Comparison of ENCODE assay signal across 1 cellular context in the genomic region with DNA sequence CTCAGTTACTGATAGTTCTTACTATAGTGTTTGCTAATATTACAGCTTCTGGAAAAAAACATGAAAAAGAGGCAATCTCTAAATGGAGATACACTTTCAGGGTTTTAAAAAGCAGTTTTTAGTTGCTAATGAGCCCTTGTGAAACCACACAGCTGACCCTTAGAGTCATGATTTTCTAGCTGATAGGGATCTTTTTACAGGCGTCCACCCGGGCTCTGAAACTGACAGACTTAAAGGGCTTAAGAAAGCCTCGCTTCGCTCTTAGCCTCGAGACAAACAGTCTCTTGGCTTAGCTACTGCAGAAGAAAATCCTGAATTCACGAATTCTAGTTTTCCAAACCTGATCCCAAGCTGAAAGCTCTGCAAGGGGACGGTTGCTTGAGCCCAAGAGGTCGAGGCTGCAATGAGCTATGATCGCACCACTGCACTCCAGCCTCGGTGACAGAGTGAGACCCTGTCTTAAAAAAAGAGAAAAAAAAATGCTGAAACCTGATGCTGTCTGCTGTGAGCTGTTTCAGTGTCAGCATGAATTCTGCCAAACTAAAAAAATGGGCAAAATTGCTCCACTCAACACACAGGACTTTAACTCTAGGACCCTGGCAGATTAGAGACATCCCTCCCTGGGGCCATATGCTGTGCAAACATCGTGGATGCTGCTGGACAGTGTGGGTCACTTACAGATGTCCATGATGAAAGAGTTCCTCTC.
TF ChIP-seq lines count a peak whose summit lies in the region.

No MANE protein-coding gene starts in this region.

TF ChIP-seq in SK-N-SH treated with all-trans-retinoic acid at 6 μM for 48 hours, 23 proteins besides CTCF, POLR2A, EP300 and RAD21 (continued from another document):
- TF ChIP-seq, protein P1, sequence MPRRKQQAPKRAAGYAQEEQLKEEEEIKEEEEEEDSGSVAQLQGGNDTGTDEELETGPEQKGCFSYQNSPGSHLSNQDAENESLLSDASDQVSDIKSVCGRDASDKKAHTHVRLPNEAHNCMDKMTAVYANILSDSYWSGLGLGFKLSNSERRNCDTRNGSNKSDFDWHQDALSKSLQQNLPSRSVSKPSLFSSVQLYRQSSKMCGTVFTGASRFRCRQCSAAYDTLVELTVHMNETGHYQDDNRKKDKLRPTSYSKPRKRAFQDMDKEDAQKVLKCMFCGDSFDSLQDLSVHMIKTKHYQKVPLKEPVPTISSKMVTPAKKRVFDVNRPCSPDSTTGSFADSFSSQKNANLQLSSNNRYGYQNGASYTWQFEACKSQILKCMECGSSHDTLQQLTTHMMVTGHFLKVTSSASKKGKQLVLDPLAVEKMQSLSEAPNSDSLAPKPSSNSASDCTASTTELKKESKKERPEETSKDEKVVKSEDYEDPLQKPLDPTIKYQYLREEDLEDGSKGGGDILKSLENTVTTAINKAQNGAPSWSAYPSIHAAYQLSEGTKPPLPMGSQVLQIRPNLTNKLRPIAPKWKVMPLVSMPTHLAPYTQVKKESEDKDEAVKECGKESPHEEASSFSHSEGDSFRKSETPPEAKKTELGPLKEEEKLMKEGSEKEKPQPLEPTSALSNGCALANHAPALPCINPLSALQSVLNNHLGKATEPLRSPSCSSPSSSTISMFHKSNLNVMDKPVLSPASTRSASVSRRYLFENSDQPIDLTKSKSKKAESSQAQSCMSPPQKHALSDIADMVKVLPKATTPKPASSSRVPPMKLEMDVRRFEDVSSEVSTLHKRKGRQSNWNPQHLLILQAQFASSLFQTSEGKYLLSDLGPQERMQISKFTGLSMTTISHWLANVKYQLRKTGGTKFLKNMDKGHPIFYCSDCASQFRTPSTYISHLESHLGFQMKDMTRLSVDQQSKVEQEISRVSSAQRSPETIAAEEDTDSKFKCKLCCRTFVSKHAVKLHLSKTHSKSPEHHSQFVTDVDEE (CRISPR knock-in tag; IDR thresholded peaks at IDR 0.05): no peak
TF ChIP-seq in SK-N-SH treated with all-trans-retinoic acid at 6 μM for 48 hours: peak in this region for 0.
